8 cellular contexts compared by ENCODE assay signal in genomic region chr21:35400233-35400939, GRCh38.
DNase-seq lines count a peak whose midpoint lies in the region; ATAC-seq and TF ChIP-seq lines count a peak whose summit lies in the region.

No MANE protein-coding gene starts in this region.

- peaks cover 0 to 10% (median 5%) of the 10 kb centered on the region in 3 donors for H3K27me3 Mint-ChIP-seq in immature natural killer cell (ENCODE audit: low read depth in 3 of 3)

- DNase-seq in activated gamma-delta T cell treated with Interleukin-2 at 50 U/mL for 16 hours (peak; percentile 34), activated gamma-delta T cell (lab: John Stamatoyannopoulos, UW) (no peak), MV-4-11 (lab: John Stamatoyannopoulos, UW) (peak; percentile 63), SIG-M5 (lab: John Stamatoyannopoulos, UW) (peak; percentile 28), astrocyte of the spinal cord (ENCODE audit: low read depth, low spot score) (peak; percentile 80), immature natural killer cell (peak; percentile 44 to 60 (median 55))
- DNase-seq in stimulated activated CD4-positive, alpha-beta T cell treated with anti-CD3 and anti-CD28 coated beads, TNF-alpha, amount 100 ng/mL, for 1 hour (ENCODE audit: low read depth in 3 of 3, low spot score in 1 of 3), result peak in 2 of 3 donors; percentile 2 to 5

- in situ Hi-C loops in astrocyte of the spinal cord (cut with HindIII; ENCODE audit: low sequenced_read_pairs), result no loop called here

- peak; percentile 51 for TF ChIP-seq CTCF in astrocyte of the spinal cord (IDR thresholded peaks at IDR 0.05; ENCODE audit: low read depth, low read length)

- no peak for ATAC-seq in HG03159 (IDR thresholded peaks at IDR 0.05; ENCODE audit: unreplicated experiment)

- H3K4me1 Mint-ChIP-seq in immature natural killer cell, result no peaks in the 10 kb centered on the region

- no peak overlapping the region for H3K4me3 Mint-ChIP-seq in immature natural killer cell

- no peak overlapping the region for H3K27ac Mint-ChIP-seq in immature natural killer cell

- no peaks in the 10 kb centered on the region for H3K36me3 Mint-ChIP-seq in immature natural killer cell

- no peak overlapping the region for H3K4me3 ChIP-seq in astrocyte of the spinal cord (ENCODE audit: low read depth, low read length)

- H3K9me3 Mint-ChIP-seq in immature natural killer cell, result no peaks in the 10 kb centered on the region
